12 cellular contexts compared by ENCODE assay signal in genomic region chr5:139662617-139663016, GRCh38. TPM values are rescaled to one million over a fixed set of nuclear protein-coding genes. Genes with fewer than 3 reads are reported as not detected.
DNase-seq lines count a peak whose midpoint lies in the region; ATAC-seq and TF ChIP-seq lines count a peak whose summit lies in the region.
"Had no signal": no experiment of that assay in that cellular context is flagged by ENCODE, and none has a peak within 500 bp of the region (broad histone marks: within the 10 kb centered on the region; RNA-seq: fewer than 3 reads in every experiment).

No MANE protein-coding gene starts in this region.

- WGBS in GM23248 (ENCODE audit: low coverage in 1 of 2, low lambda C conversion rate in 2 of 2, missing lambda C conversion rate in 2 of 2), 2 experiments, result 95 to 97% methylated on average over 6 to 9 of the region's 9 CpGs
- 96% methylated on average over 4 of the region's 9 CpGs for WGBS in suprapubic skin

- H3K36me3 ChIP-seq in GM23248 (ENCODE audit: low read depth), result no peaks in the 10 kb centered on the region
- H3K36me3 ChIP-seq in SU-DHL-6 (ENCODE audit: low read length), result no peaks in the 10 kb centered on the region
- H3K36me3 ChIP-seq in lower lobe of right lung, result no peaks in the 10 kb centered on the region
- H3K36me3 ChIP-seq in suprapubic skin, result no peaks in the 10 kb centered on the region

- H3K4me1 ChIP-seq in GM23248 (ENCODE audit: insufficient read depth) (peaks cover 54% of the 10 kb centered on the region), lower lobe of right lung (peaks cover 98% of the 10 kb centered on the region), suprapubic skin (peaks cover 91% of the 10 kb centered on the region)

- H3F3A ChIP-seq in GM23248 (ENCODE audit: insufficient read depth), result peaks cover 14% of the 10 kb centered on the region
- peaks cover 24% of the 10 kb centered on the region for H3F3A ChIP-seq in SU-DHL-6 (ENCODE audit: insufficient read depth)

- H3K79me2 ChIP-seq in GM23248 (ENCODE audit: insufficient read depth), result peaks cover 82% of the 10 kb centered on the region
- H3K79me2 ChIP-seq in SU-DHL-6 (ENCODE audit: insufficient read depth, low read length), result peaks cover 98% of the 10 kb centered on the region

- H3K4me3 ChIP-seq in GM23248, result no peak overlapping the region
- H3K4me3 ChIP-seq in SU-DHL-6 (ENCODE audit: insufficient read depth, low read length, poor library complexity, severe bottlenecking), result no peak overlapping the region
- no peak overlapping the region for H3K4me3 ChIP-seq in lower lobe of right lung
- H3K4me3 ChIP-seq in suprapubic skin, result no peak overlapping the region
- H3K4me3 ChIP-seq: SJSA1 had no signal

- H3K4me2 ChIP-seq in GM23248 (ENCODE audit: unreplicated experiment) (no peak overlapping the region), SU-DHL-6 (ENCODE audit: low read depth, low read length, poor library complexity, severe bottlenecking) (peak overlapping the region; percentile 5)

- no peaks in the 10 kb centered on the region for H3K9me3 ChIP-seq in GM23248 (ENCODE audit: low read depth)
- no peaks in the 10 kb centered on the region for H3K9me3 ChIP-seq in SU-DHL-6 (ENCODE audit: insufficient read depth, low read length)
- H3K9me3 ChIP-seq in lower lobe of right lung, result no peaks in the 10 kb centered on the region
- H3K9me3 ChIP-seq in suprapubic skin, result no peaks in the 10 kb centered on the region
- H3K9me3 ChIP-seq: SJSA1 had no signal

- no peak for TF ChIP-seq POLR2A in suprapubic skin (IDR thresholded peaks at IDR 0.05)

- H3K9ac ChIP-seq in GM23248 (no peak overlapping the region), SU-DHL-6 (ENCODE audit: low read length) (peak overlapping the region; percentile 15; the same call in 1 of the 2 replicates)

- ATAC-seq in lower lobe of right lung, result no peak
- ATAC-seq in sciatic nerve, result no peak
- ATAC-seq in HG03520 (IDR thresholded peaks at IDR 0.05; ENCODE audit: unreplicated experiment), result no peak
- ATAC-seq: activated T-helper 17 cell treated with anti-CD3 and anti-CD28 coated beads, Interleukin-2, amount 50 U/mL, for 72 hours; left lobe of liver had no signal

- no peak for DNase-seq in GM23248
- no peak for DNase-seq in lower lobe of right lung
- DNase-seq in suprapubic skin (ENCODE audit: low spot score in 2 of 2), result no peak
- no peak for DNase-seq in stimulated activated naive CD4-positive, alpha-beta T cell treated with Interleukin-2 at 50 U/mL for 16 hours (lab: John Stamatoyannopoulos, UW)
- no peak for DNase-seq in sciatic nerve (ENCODE audit: low spot score)
- DNase-seq: NCI-H1092 treated with DMSO at 0.1 percent for 48 hours, NCI-H69 had no signal

- no peaks in the 10 kb centered on the region for H3K27me3 ChIP-seq in GM23248 (replicated peaks; ENCODE audit: insufficient read depth)
- H3K27me3 ChIP-seq in SU-DHL-6 (ENCODE audit: low read length), result no peaks in the 10 kb centered on the region
- H3K27me3 ChIP-seq in lower lobe of right lung (ENCODE audit: low read depth), result no peaks in the 10 kb centered on the region
- H3K27me3 ChIP-seq in suprapubic skin, result no peaks in the 10 kb centered on the region
- H3K27me3 ChIP-seq: SJSA1 had no signal

- TF ChIP-seq CTCF in SU-DHL-6 (IDR thresholded peaks at IDR 0.05; ENCODE audit: insufficient read depth, low read length, poor library complexity, severe bottlenecking) (no peak), lower lobe of right lung (IDR thresholded peaks at IDR 0.05) (no peak), suprapubic skin (IDR thresholded peaks at IDR 0.05) (no peak)

- H4K20me1 ChIP-seq in GM23248 (ENCODE audit: insufficient read depth), result no peaks in the 10 kb centered on the region
- H4K20me1 ChIP-seq in SU-DHL-6 (ENCODE audit: low read depth, low read length), result no peaks in the 10 kb centered on the region; the same call in 1 of the 2 replicates

- no peak for TF ChIP-seq EP300 in suprapubic skin (IDR thresholded peaks at IDR 0.05)

- H2AFZ ChIP-seq in GM23248 (no peak overlapping the region), SU-DHL-6 (ENCODE audit: low read depth, low read length, severe bottlenecking) (no peak overlapping the region)

- H3K9me2 ChIP-seq in GM23248 (ENCODE audit: insufficient read depth) (no peaks in the 10 kb centered on the region), SU-DHL-6 (replicated peaks; ENCODE audit: insufficient read depth, low read length) (no peaks in the 10 kb centered on the region)

- H3K27ac ChIP-seq in GM23248, result peak overlapping the region; percentile 98; the same call in 1 of the 2 replicates
- H3K27ac ChIP-seq in SU-DHL-6 (ENCODE audit: low read depth, low read length), result peak overlapping the region; percentile 99
- peak overlapping the region; percentile 84 for H3K27ac ChIP-seq in lower lobe of right lung
- peak overlapping the region; percentile 92 for H3K27ac ChIP-seq in suprapubic skin
- H3K27ac ChIP-seq: SJSA1 had no signal

- intact Hi-C loops in lower lobe of right lung (cut with DNase I) (no loop called here), sciatic nerve (cut with DNase I) (no loop called here)

- in situ Hi-C loops in GM23248 (cut with MboI), result no loop called here

RNA-seq across cellular contexts. Expression of gene CXXC5, which starts 14.5 kb away (rescaled TPM):
- 163 and 168 TPM in 2 replicates for total RNA-seq in GM23248 (2014; rRNA removed; shearing (Covaris generic))
- 81.4 and 83.7 TPM in 2 replicates for polyA plus RNA-seq in GM23248 (2016; fragmentation: Nextera tagmentation; extraction: Ambion mirVana)
- total RNA-seq in lower lobe of right lung, result 27.3 TPM
- total RNA-seq in suprapubic skin, result 10 to 100 TPM; 21.8 to 40.6 (median 30.1) TPM
- total RNA-seq in sciatic nerve, result 62.7 TPM
